28 cellular contexts compared by ENCODE assay signal in the genomic region with DNA sequence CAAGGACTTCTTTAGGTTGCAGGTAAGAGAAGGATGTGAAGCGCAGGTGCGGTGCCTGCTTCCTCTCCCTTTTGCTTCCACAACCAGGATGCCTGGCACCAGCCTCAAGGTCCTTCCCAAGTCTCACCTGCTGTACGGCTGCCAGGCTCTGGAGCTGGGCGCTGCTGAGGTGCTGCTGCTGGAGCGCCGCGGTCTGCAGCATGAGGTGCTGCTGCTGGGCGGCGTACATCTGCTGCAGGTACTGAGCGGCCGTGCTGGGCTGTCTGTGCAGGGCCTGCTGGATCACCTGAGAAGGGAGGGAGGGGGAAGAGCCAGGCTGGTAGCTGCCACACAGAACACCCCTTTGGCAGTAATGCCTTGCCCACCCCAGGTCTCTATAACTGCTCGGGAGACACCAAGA. TPM values are rescaled to one million over a fixed set of nuclear protein-coding genes. Genes with fewer than 3 reads are reported as not detected.
DNase-seq lines count a peak whose midpoint lies in the region; FAIRE-seq and TF ChIP-seq lines count a peak whose summit lies in the region.
"Had no signal": no experiment of that assay in that cellular context is flagged by ENCODE, and none has a peak within 500 bp of the region (broad histone marks: within the 10 kb centered on the region; RNA-seq: fewer than 3 reads in every experiment).

No MANE protein-coding gene starts in this region.

- POLR2A ChIA-PET in H1 (lab: Charles Lee; ENCODE audit: partially characterized antibody) = interaction anchor here (0.6 to 1.0 kb wide), 4 partner anchors 12 to 1357 kb away, joined by 3 to 4 read pairs (median 4); no protein-coding TSS in a partner anchor

- no peak overlapping the region for H3K14ac ChIP-seq in H1 (ENCODE audit: insufficient read length)

- H3K9me3 ChIP-seq in NT2/D1 (ENCODE audit: insufficient read depth, low read length) = no peaks in the 10 kb centered on the region
- no peaks in the 10 kb centered on the region for H3K9me3 ChIP-seq in H1 (ENCODE audit: insufficient read depth in 2 of 2, low read depth in 1 of 2, low read length in 1 of 2)
- H3K9me3 ChIP-seq in tibial nerve = no peaks in the 10 kb centered on the region
- H3K9me3 ChIP-seq: BE2C, BLaER1 had no signal

- no peak overlapping the region for H4K5ac ChIP-seq in H1 (ENCODE audit: insufficient read length, low read depth, low read length)

- no peak for TF ChIP-seq POLR2A in H1 (IDR thresholded peaks at IDR 0.05; ENCODE audit: control extremely low read depth in 1 of 2, low read depth in 2 of 2, low read length in 2 of 2)
- TF ChIP-seq POLR2A in tibial nerve (IDR thresholded peaks at IDR 0.05) = no peak

- no peak for DNase-seq in NT2/D1 (ENCODE audit: low read depth, low spot score)
- DNase-seq in H1 (ENCODE audit: low read depth in 1 of 2, low spot score in 2 of 2) = no peak
- no peak for DNase-seq in NCI-H187 (lab: John Stamatoyannopoulos, UW)
- no peak for DNase-seq in DMS153 treated with DMSO at 0.1 percent for 48 hours (lab: John Stamatoyannopoulos, UW; ENCODE audit: unreplicated experiment)
- no peak for DNase-seq in tibial nerve (ENCODE audit: low spot score in 2 of 2)
- DNase-seq: 8988T; ACHN; BE2C; C1 segment of cervical spinal cord; CD4-positive, alpha-beta memory T cell; CD4-positive, CD25-positive, alpha-beta regulatory T cell; CD8-positive, alpha-beta memory T cell; COR-L47; DMS 273 treated with DMSO at 0.1 percent for 48 hours; DMS153; DMS79; DND-41; EL; GDM1 had no signal

- H3K23me2 ChIP-seq in H1 (ENCODE audit: low read depth, low read length) = no peaks in the 10 kb centered on the region

- H3K9ac ChIP-seq in NT2/D1 (ENCODE audit: insufficient read length, low read depth) (peak overlapping the region; percentile 37), H1 (replicated peaks in 1 of 4; ENCODE audit: extremely low read depth in 1 of 4, low read depth in 3 of 4, low read length in 3 of 4) (no peak overlapping the region)
- H3K9ac ChIP-seq: BLaER1 had no signal

- no peak overlapping the region for H3K56ac ChIP-seq in H1 (replicated peaks; ENCODE audit: insufficient read length, low read depth, low read length)

- H2AK5ac ChIP-seq in H1 (ENCODE audit: low read depth, low read length) = no peak overlapping the region

- H2BK15ac ChIP-seq in H1 (ENCODE audit: low read length) = no peak overlapping the region

- H2BK5ac ChIP-seq in H1 (ENCODE audit: low read depth, low read length) = no peak overlapping the region

- H4K91ac ChIP-seq in H1 (replicated peaks; ENCODE audit: insufficient read length, low read length) = no peak overlapping the region

- no peak overlapping the region for H2BK20ac ChIP-seq in H1 (ENCODE audit: low read length)

- peaks cover 10% of the 10 kb centered on the region for H3K36me3 ChIP-seq in NT2/D1 (ENCODE audit: insufficient read depth, insufficient read length, low read length)
- no peaks in the 10 kb centered on the region for H3K36me3 ChIP-seq in H1 (ENCODE audit: control insufficient read depth in 2 of 4, insufficient read depth in 4 of 4, low read length in 3 of 4)
- peaks cover 0 to 58% (median 0%) of the 10 kb centered on the region in 3 donors for H3K36me3 ChIP-seq in tibial nerve
- H3K36me3 ChIP-seq: BE2C had no signal

- H3K79me2 ChIP-seq in H1 (ENCODE audit: control insufficient read depth in 1 of 2, insufficient read depth in 2 of 2, low read length in 2 of 2) = no peaks in the 10 kb centered on the region

- no peak for FAIRE-seq in H1 (lab: Jason Lieb, UNC)
- FAIRE-seq: A204.1, GM12878, GM12892, GM18507 had no signal

- no peak overlapping the region for H3K23ac ChIP-seq in H1 (ENCODE audit: insufficient read length)

- H3K27ac ChIP-seq in H1 (ENCODE audit: low read depth, low read length) = no peak overlapping the region
- H3K27ac ChIP-seq in tibial nerve = no peak overlapping the region
- H3K27ac ChIP-seq: BLaER1 had no signal

- CTCF ChIA-PET in H1 (lab: Charles Lee; ENCODE audit: partially characterized antibody) = interaction anchor here (0.9 to 5.0 kb wide), 9 partner anchors 8 to 233 kb away, joined by 3 to 48 read pairs (median 5); no protein-coding TSS in a partner anchor

- TF ChIP-seq EP300 in H1 (IDR thresholded peaks at IDR 0.05; ENCODE audit: borderline replicate concordance in 1 of 2, low read depth in 2 of 2, low read length in 2 of 2) (no peak), tibial nerve (IDR thresholded peaks at IDR 0.05) (no peak)

- H3K79me1 ChIP-seq in H1 (ENCODE audit: low read depth, low read length) = no peaks in the 10 kb centered on the region

- H3K18ac ChIP-seq in H1 (ENCODE audit: extremely low read depth, low read length) = no peak overlapping the region

- H3K4ac ChIP-seq in H1 (replicated peaks; ENCODE audit: insufficient read length, low read depth, low read length) = no peak overlapping the region

- no peak overlapping the region for H2AFZ ChIP-seq in H1 (ENCODE audit: low read length)

- no peak overlapping the region for H2BK12ac ChIP-seq in H1 (ENCODE audit: low read depth, low read length)

- WGBS in H1 (ENCODE audit: extremely low coverage in 1 of 2, insufficient coverage in 1 of 2, insufficient read length in 1 of 2, insufficient replicate concordance in 2 of 2, low coverage in 1 of 2, low lambda C conversion rate in 2 of 2, missing lambda C conversion rate in 1 of 2), 2 experiments = 94% methylated on average over 12 of the region's 12 CpGs; no CpG with 5 or more reads in 1 of the 2 experiments
- 92 to 98% methylated on average over 10 to 12 of the region's 12 CpGs for WGBS in tibial nerve, 2 donors

- no peaks in the 10 kb centered on the region for H4K20me1 ChIP-seq in H1 (replicated peaks in 1 of 2; ENCODE audit: control insufficient read depth in 1 of 2, insufficient read depth in 2 of 2, low read length in 2 of 2)
- H4K20me1 ChIP-seq: BLaER1 had no signal

- no peak overlapping the region for H3K4me2 ChIP-seq in H1 (ENCODE audit: insufficient read depth in 1 of 2, low read depth in 2 of 2, low read length in 2 of 2)
- H3K4me2 ChIP-seq: BLaER1 had no signal

- no peak for TF ChIP-seq RAD21 in H1 (IDR thresholded peaks at IDR 0.05 in 1 of 2, conservative IDR thresholded peaks at IDR 0.05 in 1 of 2; ENCODE audit: low read depth in 2 of 2, low read length in 2 of 2)

- no peaks in the 10 kb centered on the region for H3K27me3 ChIP-seq in NT2/D1 (ENCODE audit: insufficient read depth, insufficient read length)
- no peaks in the 10 kb centered on the region for H3K27me3 ChIP-seq in H1 (replicated peaks in 1 of 4; ENCODE audit: control insufficient read depth in 3 of 4, extremely low read depth in 1 of 4, insufficient read depth in 3 of 4, low read length in 3 of 4)
- H3K27me3 ChIP-seq in tibial nerve = no peaks in the 10 kb centered on the region
- H3K27me3 ChIP-seq: BE2C, BLaER1 had no signal

- peaks cover 11% of the 10 kb centered on the region for H3K4me1 ChIP-seq in NT2/D1 (ENCODE audit: insufficient read depth, insufficient read length)
- H3K4me1 ChIP-seq in H1 (replicated peaks in 1 of 4; ENCODE audit: control insufficient read depth in 3 of 4, insufficient read depth in 4 of 4, low read length in 3 of 4) = peaks cover 0 to 10% (median 3%) of the 10 kb centered on the region in 4 experiments; a peak in 4 of 7 replicates
- peaks cover 0 to 12% (median 5%) of the 10 kb centered on the region in 4 donors for H3K4me1 ChIP-seq in tibial nerve
- H3K4me1 ChIP-seq: BE2C had no signal

- no peak overlapping the region for H2BK120ac ChIP-seq in H1 (replicated peaks; ENCODE audit: low read depth, low read length)

- no peak overlapping the region for H3K4me3 ChIP-seq in NT2/D1 (ENCODE audit: insufficient read length, low read depth)
- H3K4me3 ChIP-seq in H1 (ENCODE audit: extremely low read depth in 1 of 4, insufficient read depth in 2 of 4, low read depth in 3 of 4, low read length in 4 of 4) = no peak overlapping the region
- no peak overlapping the region for H3K4me3 ChIP-seq in tibial nerve
- H3K4me3 ChIP-seq: BLaER1, GM12878 had no signal

- H4K8ac ChIP-seq in H1 (ENCODE audit: extremely low read depth, insufficient read depth, low read length) = 0 out of 2 replicates have a peak overlapping the region, but pooled peaks have one; percentile 31

- TF ChIP-seq CTCF in H1 (IDR thresholded peaks at IDR 0.05; ENCODE audit: control extremely low read depth in 1 of 3, insufficient read depth in 1 of 3, low read depth in 1 of 3, low read length in 3 of 3) (no peak), tibial nerve (IDR thresholded peaks at IDR 0.05) (no peak)

TF ChIP-seq in H1, 55 proteins besides CTCF, POLR2A, EP300 and RAD21 (continues in another document):
- no peak for TF ChIP-seq CREB1 (IDR thresholded peaks at IDR 0.05)
- no peak for TF ChIP-seq POLR2AphosphoS5 (IDR thresholded peaks at IDR 0.05; ENCODE audit: low read depth, low read length)
- TF ChIP-seq SAP30 (IDR thresholded peaks at IDR 0.05; ENCODE audit: insufficient read depth, insufficient replicate concordance, low read length) = no peak
- TF ChIP-seq SIX5 (IDR thresholded peaks at IDR 0.05; ENCODE audit: low read depth, low read length) = no peak
- TF ChIP-seq NRF1 (IDR thresholded peaks at IDR 0.05; ENCODE audit: low read depth, low read length) = no peak
- TF ChIP-seq TCF12 (IDR thresholded peaks at IDR 0.05; ENCODE audit: low read depth, low read length) = no peak
- no peak for TF ChIP-seq TAF1 (IDR thresholded peaks at IDR 0.05; ENCODE audit: low read depth, low read length)
- TF ChIP-seq RXRA (IDR thresholded peaks at IDR 0.05; ENCODE audit: insufficient read depth, low read depth, low read length) = no peak

RNA-seq across cellular contexts. Expression of gene A3GALT2, which starts 51.3 kb away (rescaled TPM):
- not detected in 2 replicates for total RNA-seq in H1 (2021; fragmentation: NEBNext Ultra II Directional; extraction: Animal tissue kit (Norgen Biotek cat#: 25700))
- polyA plus RNA-seq in H1 (2011; rRNA removed) = not detected in 2 replicates
- polyA plus RNA-seq in H1 (2011; cell fraction: cytosol; rRNA removed) = not detected
- polyA plus RNA-seq in H1 (2011; cell fraction: nucleus; rRNA removed) = not detected
- not detected in 4 replicates for polyA plus RNA-seq in H1 (2012, experiment 1 of 2)
- not detected for polyA plus RNA-seq in H1 (2012, experiment 2 of 2)
- polyA plus RNA-seq in H1 (2013, experiment 1 of 2) = not detected
- polyA plus RNA-seq in H1 (2013, experiment 2 of 2) = not detected
- polyA minus RNA-seq in H1 (2011; rRNA and poly(A)+ RNA removed) = not detected in 2 replicates
- not detected for polyA minus RNA-seq in H1 (2011; cell fraction: cytosol; rRNA and poly(A)+ RNA removed)
- not detected for polyA minus RNA-seq in H1 (2011; cell fraction: nucleus; rRNA and poly(A)+ RNA removed)
- under 1 TPM in 2 of 4 donors, not detected in 2; 0.42 to 0.66 TPM for total RNA-seq in tibial nerve
- total RNA-seq: CD4-positive, alpha-beta memory T cell; CD4-positive, CD25-positive, alpha-beta regulatory T cell; CD8-positive, alpha-beta memory T cell; Daoy; G401; GM12878 had no signal
- polyA plus RNA-seq: AG04450; CD14-positive monocyte; CD4-positive, alpha-beta memory T cell; CD4-positive, CD25-positive, alpha-beta regulatory T cell; CD8-positive, alpha-beta memory T cell; GM12878 had no signal

RNA-seq across cellular contexts. Expression of gene PHC2, which starts 58.7 kb away (rescaled TPM):
- 5.6 and 6.1 TPM in 2 replicates for total RNA-seq in H1 (2021; fragmentation: NEBNext Ultra II Directional; extraction: Animal tissue kit (Norgen Biotek cat#: 25700))
- 13.9 and 14.2 TPM in 2 replicates for polyA plus RNA-seq in H1 (2011; rRNA removed)
- polyA plus RNA-seq in H1 (2011; cell fraction: cytosol; rRNA removed) = 11.7 TPM
- 13.8 TPM for polyA plus RNA-seq in H1 (2011; cell fraction: nucleus; rRNA removed)
- 7.0 to 22.7 TPM (median 17.2 TPM) in 4 replicates for polyA plus RNA-seq in H1 (2012, experiment 1 of 2)
- 15.0 TPM for polyA plus RNA-seq in H1 (2012, experiment 2 of 2)
- polyA plus RNA-seq in H1 (2013, experiment 1 of 2) = 4.0 TPM
- polyA plus RNA-seq in H1 (2013, experiment 2 of 2) = 3.0 TPM
- polyA minus RNA-seq in H1 (2011; rRNA and poly(A)+ RNA removed) = 11.0 and 14.0 TPM in 2 replicates
- polyA minus RNA-seq in H1 (2011; cell fraction: cytosol; rRNA and poly(A)+ RNA removed) = 7.5 TPM
- polyA minus RNA-seq in H1 (2011; cell fraction: nucleus; rRNA and poly(A)+ RNA removed) = 6.0 TPM
- total RNA-seq in tibial nerve = 100 to 1,000 TPM; 152 to 458 (median 204) TPM

Comparison
In these comparisons a context has a peak if more than half of its experiments do, and no peak if none do; other contexts are left out.
1. RNA of gene PHC2, which starts 58.7 kb away (total RNA-seq): 152 to 458 TPM in tibial nerve; 5.6 to 6.1 TPM in H1; every median in the first group is over 10 times any median in the second.